Comparison of ENCODE assay signal across 8 cellular contexts in the genomic region with DNA sequence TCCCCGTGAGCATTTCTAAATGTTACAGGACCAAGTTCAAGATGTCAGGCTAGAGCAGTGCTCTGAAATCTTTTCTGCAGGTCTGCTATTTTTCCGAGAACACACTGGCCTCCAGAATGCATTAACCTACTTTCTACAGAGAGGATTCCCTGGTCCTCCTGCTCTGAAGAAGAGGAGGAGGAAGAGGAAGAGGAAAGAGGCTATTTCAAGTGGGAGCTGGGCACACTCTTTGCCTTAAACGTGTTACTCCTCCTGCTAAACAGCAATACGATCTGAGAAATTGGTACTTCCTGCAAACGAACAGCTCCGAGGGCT.
DNase-seq lines count a peak whose midpoint lies in the region; ATAC-seq, FAIRE-seq and TF ChIP-seq lines count a peak whose summit lies in the region.

No MANE protein-coding gene starts in this region.

- H3K4me3 ChIP-seq in RWPE2 (ENCODE audit: severe bottlenecking) (peak overlapping the region; percentile 14), esophagus muscularis mucosa (peak overlapping the region; percentile 51 to 62 (median 55))

- DNase-seq in ELR (ENCODE audit: low read depth), result peak; percentile 41
- no peak for DNase-seq in RWPE2 (ENCODE audit: low spot score)
- DNase-seq in esophagus muscularis mucosa (ENCODE audit: extremely low spot score), result no peak
- DNase-seq in progenitor cell of endocrine pancreas (ENCODE audit: low spot score, unreplicated experiment), result no peak
- DNase-seq in NCI-H1930 (lab: John Stamatoyannopoulos, UW), result no peak
- DNase-seq in germinal center (ENCODE audit: low spot score), result no peak
- no peak for DNase-seq in RCC 7860 (ENCODE audit: low spot score)

- no peaks in the 10 kb centered on the region for H3K9me3 Mint-ChIP-seq in progenitor cell of endocrine pancreas (ENCODE audit: low read depth)

- H3K27ac ChIP-seq in RWPE2 (ENCODE audit: poor library complexity, severe bottlenecking) (no peak overlapping the region), esophagus muscularis mucosa (replicated peaks in 1 of 4) (peak overlapping the region; percentile 38 to 72 (median 46))

- H3K9me3 ChIP-seq in RWPE2 (ENCODE audit: severe bottlenecking), result no peaks in the 10 kb centered on the region
- no peaks in the 10 kb centered on the region for H3K9me3 ChIP-seq in esophagus muscularis mucosa

- TF ChIP-seq POLR2A in esophagus muscularis mucosa (IDR thresholded peaks at IDR 0.05; ENCODE audit: low read depth), result no peak

- no peaks in the 10 kb centered on the region for H3K36me3 Mint-ChIP-seq in progenitor cell of endocrine pancreas (ENCODE audit: insufficient read depth)

- WGBS in esophagus muscularis mucosa, result 4% methylated on average over 6 of the region's 6 CpGs

- TF ChIP-seq CTCF in RWPE2 (IDR thresholded peaks at IDR 0.05; ENCODE audit: poor library complexity, severe bottlenecking) (no peak), esophagus muscularis mucosa (IDR thresholded peaks at IDR 0.05) (no peak), progenitor cell of endocrine pancreas (IDR thresholded peaks at IDR 0.05; ENCODE audit: unreplicated experiment) (no peak)

- H3K27me3 ChIP-seq in RWPE2 (ENCODE audit: insufficient read depth, poor library complexity, severe bottlenecking) (peaks cover 57% of the 10 kb centered on the region), esophagus muscularis mucosa (peaks cover 0 to 6% (median 0%) of the 10 kb centered on the region in 4 donors)

- intact Hi-C loops in esophagus muscularis mucosa (cut with DNase I), result no loop called here

- H3K36me3 ChIP-seq in RWPE2 (ENCODE audit: low read depth), result no peaks in the 10 kb centered on the region
- no peaks in the 10 kb centered on the region for H3K36me3 ChIP-seq in esophagus muscularis mucosa

- peaks cover 15% of the 10 kb centered on the region for H3K4me1 Mint-ChIP-seq in progenitor cell of endocrine pancreas (ENCODE audit: low read depth)

- H3K4me1 ChIP-seq in RWPE2 (ENCODE audit: insufficient read depth, poor library complexity, severe bottlenecking) (no peaks in the 10 kb centered on the region), esophagus muscularis mucosa (peaks cover 0 to 21% (median 19%) of the 10 kb centered on the region in 4 donors)

- FAIRE-seq in RCC 7860 (lab: Jason Lieb, UNC), result no peak

- H3K27ac Mint-ChIP-seq in progenitor cell of endocrine pancreas, result no peak overlapping the region

- no peak for TF ChIP-seq EP300 in esophagus muscularis mucosa (IDR thresholded peaks at IDR 0.05)

- ATAC-seq in RWPE2 (ENCODE audit: low read depth), result no peak; the same call in 2 of the 3 replicates
- no peak for ATAC-seq in HG03045 (IDR thresholded peaks at IDR 0.05; ENCODE audit: unreplicated experiment)

- H3K4me3 Mint-ChIP-seq in progenitor cell of endocrine pancreas (ENCODE audit: low read depth), result peak overlapping the region; percentile 83

- peaks cover 63% of the 10 kb centered on the region for H3K27me3 Mint-ChIP-seq in progenitor cell of endocrine pancreas
